In genomic region chr11:63914896-63915681, GRCh38 we compare ENCODE assay signal across 13 cellular contexts. TPM values are rescaled to one million over a fixed set of nuclear protein-coding genes. Genes with fewer than 3 reads are reported as not detected.
A peak's percentile ranks its signal among the peaks of the same experiment; 100 is the strongest.
DNase-seq lines count a peak whose midpoint lies in the region; ATAC-seq and TF ChIP-seq lines count a peak whose summit lies in the region.
"Had no signal": no experiment of that assay in that cellular context is flagged by ENCODE, and none has a peak within 500 bp of the region (broad histone marks: within the 10 kb centered on the region; RNA-seq: fewer than 3 reads in every experiment).

No MANE protein-coding gene starts in this region.

- POLR2A ChIA-PET in HEK293T (lab: Yijun Ruan, JAX): interaction anchor here (0.9 to 1.4 kb wide), 3 partner anchors 28 to 115 kb away, joined by 3 read pairs; no protein-coding TSS in a partner anchor

- H3K4me1 ChIP-seq in fibroblast of lung (ENCODE audit: control insufficient read depth, extremely low read depth, insufficient read depth, low read length) (peaks cover 19% of the 10 kb centered on the region), osteoblast (ENCODE audit: insufficient read depth, low read length) (peaks cover 20% of the 10 kb centered on the region)

- H3K4me3 ChIP-seq in NB4 (ENCODE audit: low read depth, low read length) (no peak overlapping the region), fibroblast of lung (replicated peaks in 1 of 4; ENCODE audit: control extremely low read depth in 1 of 4, insufficient read depth in 1 of 4, low read depth in 3 of 4, low read length in 4 of 4) (peak overlapping the region in 2 of 4 experiments; percentile 10 to 25), osteoblast (ENCODE audit: insufficient read depth, low read length) (no peak overlapping the region)

- H3K9ac ChIP-seq in fibroblast of lung (ENCODE audit: insufficient read depth, low read length): no peak overlapping the region

- H3K4me3 Mint-ChIP-seq in activated CD4-positive, alpha-beta T cell treated with anti-CD3 and anti-CD28 coated beads, Interleukin-2, amount 10 ng/mL, durations not matched to agents 24 days and 14 days: peak overlapping the region; percentile 61

- no peaks in the 10 kb centered on the region for H3K27me3 ChIP-seq in fibroblast of lung (ENCODE audit: control insufficient read depth, insufficient read depth, low read length)
- no peaks in the 10 kb centered on the region for H3K27me3 ChIP-seq in osteoblast (ENCODE audit: insufficient read depth, low read length)
- H3K27me3 ChIP-seq: SJCRH30 had no signal

- H4K20me1 ChIP-seq in fibroblast of lung (ENCODE audit: control insufficient read depth, extremely low read depth, insufficient read depth, low read length): no peaks in the 10 kb centered on the region
- peaks cover 7% of the 10 kb centered on the region for H4K20me1 ChIP-seq in osteoblast (ENCODE audit: insufficient read depth, low read length)

- peaks cover 10% of the 10 kb centered on the region for H3K4me1 Mint-ChIP-seq in activated CD4-positive, alpha-beta T cell treated with anti-CD3 and anti-CD28 coated beads, Interleukin-2, amount 10 ng/mL, durations not matched to agents 24 days and 14 days

- intact Hi-C loops in activated CD4-positive, alpha-beta T cell treated with anti-CD3 and anti-CD28 coated beads, Interleukin-2, amount 10 ng/mL, durations not matched to agents 24 days and 14 days (cut with micrococcal nuclease): no loop called here

- H3K36me3 ChIP-seq in fibroblast of lung (ENCODE audit: control insufficient read depth, insufficient read depth, low read length): peaks cover 2% of the 10 kb centered on the region
- no peaks in the 10 kb centered on the region for H3K36me3 ChIP-seq in osteoblast (ENCODE audit: insufficient read depth, low read length)
- H3K36me3 ChIP-seq: SJCRH30 had no signal

- no peaks in the 10 kb centered on the region for H3K9me3 Mint-ChIP-seq in activated CD4-positive, alpha-beta T cell treated with anti-CD3 and anti-CD28 coated beads, Interleukin-2, amount 10 ng/mL, durations not matched to agents 24 days and 14 days

- no peak for TF ChIP-seq CTCF in NB4 (IDR thresholded peaks at IDR 0.05; ENCODE audit: low read depth, low read length)
- no peak for TF ChIP-seq CTCF in fibroblast of lung (conservative IDR thresholded peaks at IDR 0.05 in 1 of 2, IDR thresholded peaks at IDR 0.05 in 1 of 2; ENCODE audit: low read depth in 1 of 2, low read length in 2 of 2)
- no peak for TF ChIP-seq CTCF in osteoblast (IDR thresholded peaks at IDR 0.05; ENCODE audit: extremely low read depth, low read depth, low read length)

- peaks cover 1% of the 10 kb centered on the region for H3K36me3 Mint-ChIP-seq in activated CD4-positive, alpha-beta T cell treated with anti-CD3 and anti-CD28 coated beads, Interleukin-2, amount 10 ng/mL, durations not matched to agents 24 days and 14 days (ENCODE audit: low read depth)

- H2AFZ ChIP-seq in fibroblast of lung (ENCODE audit: low read length) (no peak overlapping the region), osteoblast (ENCODE audit: low read length) (no peak overlapping the region)

- no peak overlapping the region for H3K27ac ChIP-seq in fibroblast of lung (ENCODE audit: insufficient read depth, low read length)
- no peak overlapping the region for H3K27ac ChIP-seq in osteoblast (ENCODE audit: low read depth, low read length)
- H3K27ac ChIP-seq: SJCRH30 had no signal

- DNase-seq in activated CD4-positive, alpha-beta T cell treated with anti-CD3 and anti-CD28 coated beads, Interleukin-2, amount 10 ng/mL, durations not matched to agents 24 days and 14 days: no peak
- no peak for DNase-seq in activated CD4-positive, alpha-beta T cell treated with anti-CD3 and anti-CD28 coated beads, Interleukin-2, amount 50 U/mL, for 1 hour
- DNase-seq in NB4 (ENCODE audit: low read depth) (peak; percentile 77), fibroblast of lung (ENCODE audit: low read depth in 2 of 2) (no peak), osteoblast (ENCODE audit: insufficient read length, low spot score, missing footprints) (peak; percentile 91), HEK293T (ENCODE audit: extremely low spot score) (no peak)
- DNase-seq: activated CD4-positive, alpha-beta T cell treated with anti-CD3 and anti-CD28 coated beads for 48 hours; GOT3; Karpas-422; SJCRH30; stomach had no signal

- H3K4me2 ChIP-seq in fibroblast of lung (ENCODE audit: extremely low read depth, insufficient read depth, low read length) (peak overlapping the region; percentile 15), osteoblast (ENCODE audit: insufficient read depth, low read length) (no peak overlapping the region)

- H3K79me2 ChIP-seq in fibroblast of lung (ENCODE audit: control insufficient read depth, insufficient read depth, low read length): no peaks in the 10 kb centered on the region
- H3K79me2 ChIP-seq in osteoblast (ENCODE audit: insufficient read depth, low read length): no peaks in the 10 kb centered on the region

- H3K9me3 ChIP-seq in fibroblast of lung (ENCODE audit: control insufficient read depth, insufficient read depth, low read depth, low read length) (no peaks in the 10 kb centered on the region), osteoblast (ENCODE audit: low read depth, low read length) (no peaks in the 10 kb centered on the region)
- H3K9me3 ChIP-seq: SJCRH30, stomach had no signal

- CTCF ChIA-PET in HEK293T (lab: Yijun Ruan, JAX): interaction anchor here (1.5 kb wide), 1 partner anchor 31 kb away, joined by 5 read pairs; no protein-coding TSS in a partner anchor

- no peak overlapping the region for H3K27ac Mint-ChIP-seq in activated CD4-positive, alpha-beta T cell treated with anti-CD3 and anti-CD28 coated beads, Interleukin-2, amount 10 ng/mL, durations not matched to agents 24 days and 14 days

- H3K27me3 Mint-ChIP-seq in activated CD4-positive, alpha-beta T cell treated with anti-CD3 and anti-CD28 coated beads, Interleukin-2, amount 10 ng/mL, durations not matched to agents 24 days and 14 days: peaks cover 14% of the 10 kb centered on the region

- no peak for TF ChIP-seq POLR2A in NB4 (IDR thresholded peaks at IDR 0.05; ENCODE audit: extremely low read depth, insufficient read length)

- no peak for ATAC-seq in GM18519 (IDR thresholded peaks at IDR 0.05; ENCODE audit: low FRiP score, unreplicated experiment)
- no peak for ATAC-seq in GM18870 (IDR thresholded peaks at IDR 0.05; ENCODE audit: unreplicated experiment)

TF ChIP-seq in HEK293T, 16 proteins besides CTCF, POLR2A, EP300 and RAD21:
- TF ChIP-seq FOXA1 (IDR thresholded peaks at IDR 0.05) (no peak), L3MBTL2 (conservative IDR thresholded peaks at IDR 0.05) (no peak), SP1 (IDR thresholded peaks at IDR 0.05) (no peak), HDGF (IDR thresholded peaks at IDR 0.05; ENCODE audit: borderline replicate concordance) (no peak), ZNF384 (IDR thresholded peaks at IDR 0.05) (no peak)

RNA-seq across cellular contexts. Expression of gene RCOR2, which starts 1.9 kb away (rescaled TPM):
- total RNA-seq in activated CD4-positive, alpha-beta T cell treated with anti-CD3 and anti-CD28 coated beads, Interleukin-2, amount 10 ng/mL, durations not matched to agents 24 days and 14 days: 0.26 and 0.28 TPM in 2 replicates
- total RNA-seq in fibroblast of lung: 4.1 and 5.6 TPM in 2 replicates
- polyA plus RNA-seq in fibroblast of lung: 1.8 and 3.9 TPM in 2 replicates
- polyA plus RNA-seq in fibroblast of lung (2012): 2.1 and 4.9 TPM in 2 replicates
- polyA minus RNA-seq in fibroblast of lung (ENCODE audit: low replicate concordance): 2.2 and 10.4 TPM in 2 replicates
- under 0.01 TPM in 2 replicates for total RNA-seq in osteoblast

RNA-seq across cellular contexts. Expression of gene NAA40, which starts 23.7 kb away (rescaled TPM):
- 26.1 and 26.9 TPM in 2 replicates for total RNA-seq in activated CD4-positive, alpha-beta T cell treated with anti-CD3 and anti-CD28 coated beads, Interleukin-2, amount 10 ng/mL, durations not matched to agents 24 days and 14 days
- total RNA-seq in fibroblast of lung (7.2 and 9.2 TPM in 2 replicates), osteoblast (11.9 and 12.1 TPM in 2 replicates)
- polyA plus RNA-seq in fibroblast of lung: 19.1 and 19.7 TPM in 2 replicates
- 9.7 and 12.2 TPM in 2 replicates for polyA plus RNA-seq in fibroblast of lung (2012)
- polyA minus RNA-seq in fibroblast of lung (ENCODE audit: low replicate concordance): 14.0 and 16.3 TPM in 2 replicates

RNA-seq across cellular contexts. Expression of gene COX8A, which starts 59.3 kb away (rescaled TPM):
- 302 TPM in 2 replicates for total RNA-seq in activated CD4-positive, alpha-beta T cell treated with anti-CD3 and anti-CD28 coated beads, Interleukin-2, amount 10 ng/mL, durations not matched to agents 24 days and 14 days
- total RNA-seq in fibroblast of lung (255 and 409 TPM in 2 replicates), osteoblast (159 and 190 TPM in 2 replicates)
- 200 and 330 TPM in 2 replicates for polyA plus RNA-seq in fibroblast of lung
- polyA plus RNA-seq in fibroblast of lung (2012): 442 and 742 TPM in 2 replicates
- polyA minus RNA-seq in fibroblast of lung (ENCODE audit: low replicate concordance): 456 and 866 TPM in 2 replicates

Comparison
In these comparisons a context has a peak if more than half of its experiments do, and no peak if none do; other contexts are left out.
1. DNase-seq: peak in NB4 (single experiment) and osteoblast (single experiment); none in activated CD4-positive, alpha-beta T cell treated with anti-CD3 and anti-CD28 coated beads, Interleukin-2, amount 10 ng/mL, durations not matched to agents 24 days and 14 days (single experiment), activated CD4-positive, alpha-beta T cell treated with anti-CD3 and anti-CD28 coated beads, Interleukin-2, amount 50 U/mL, for 1 hour (single experiment), fibroblast of lung (0 of 2) and HEK293T (single experiment).